10 cellular contexts compared by ENCODE assay signal in genomic region chr3:138781012-138781470, GRCh38. TPM values are rescaled to one million over a fixed set of nuclear protein-coding genes. Genes with fewer than 3 reads are reported as not detected.
DNase-seq lines count a peak whose midpoint lies in the region; ATAC-seq, FAIRE-seq and TF ChIP-seq lines count a peak whose summit lies in the region.
"Had no signal": no experiment of that assay in that cellular context is flagged by ENCODE, and none has a peak within 500 bp of the region (broad histone marks: within the 10 kb centered on the region; RNA-seq: fewer than 3 reads in every experiment).

No MANE protein-coding gene starts in this region.

- peak overlapping the region; percentile 74 for H3K27ac ChIP-seq in CD4-positive, alpha-beta T cell (ENCODE audit: low read depth, low read length)
- H3K27ac ChIP-seq in effector memory CD4-positive, alpha-beta T cell (ENCODE audit: insufficient read depth, low read length, poor library complexity, severe bottlenecking), result peak overlapping the region; percentile 74

- peaks cover 46% of the 10 kb centered on the region for H3K4me1 Mint-ChIP-seq in CD4-positive, alpha-beta T cell (ENCODE audit: low read depth)

- no peaks in the 10 kb centered on the region for H3K36me3 ChIP-seq in effector memory CD4-positive, alpha-beta T cell (ENCODE audit: control insufficient read depth, insufficient read depth, low read length)

- H3K9me3 ChIP-seq in CD4-positive, alpha-beta T cell (ENCODE audit: control insufficient read depth, low read length), result no peaks in the 10 kb centered on the region
- H3K9me3 ChIP-seq in effector memory CD4-positive, alpha-beta T cell (ENCODE audit: control insufficient read depth, low read length), result no peaks in the 10 kb centered on the region

- CTCF ChIA-PET in CD4-positive, alpha-beta T cell (lab: Charles Lee), result interaction anchor here (1.2 to 3.3 kb wide), 2 partner anchors 12 to 135 kb away, joined by 3 to 15 read pairs; no protein-coding TSS in a partner anchor

- peak; percentile 98 for ATAC-seq in CD4-positive, alpha-beta T cell (ENCODE audit: poor library complexity)
- peak; percentile 82 for ATAC-seq in HG02678 (IDR thresholded peaks at IDR 0.05; ENCODE audit: unreplicated experiment)
- no peak for ATAC-seq in HG02840 (IDR thresholded peaks at IDR 0.05; ENCODE audit: low FRiP score, unreplicated experiment)
- no peak for ATAC-seq in sciatic nerve

- no peak for TF ChIP-seq POLR2A in H54 (IDR thresholded peaks at IDR 0.05; ENCODE audit: low read depth, low read length)

- H3K27me3 ChIP-seq in CD4-positive, alpha-beta T cell (ENCODE audit: control insufficient read depth, insufficient read depth, low read length), result no peaks in the 10 kb centered on the region
- no peaks in the 10 kb centered on the region for H3K27me3 ChIP-seq in effector memory CD4-positive, alpha-beta T cell (replicated peaks; ENCODE audit: control insufficient read depth, insufficient read depth, low read length, poor library complexity, severe bottlenecking)

- no peaks in the 10 kb centered on the region for H3K9me3 Mint-ChIP-seq in CD4-positive, alpha-beta T cell

- peak overlapping the region; percentile 39 for H3K4me3 Mint-ChIP-seq in CD4-positive, alpha-beta T cell
- H3K4me3 Mint-ChIP-seq: B cell had no signal

- peak overlapping the region; percentile 87 for H3K27ac Mint-ChIP-seq in CD4-positive, alpha-beta T cell
- H3K27ac Mint-ChIP-seq: B cell had no signal

- intact Hi-C loops in CD4-positive, alpha-beta T cell (cut with DNase I, micrococcal nuclease), result loop anchor here in 1 of 2 experiments (2.0 kb wide), 1 partner anchor 54 kb away; the partner anchor contains the start of gene PIK3CB
- intact Hi-C loops in sciatic nerve (cut with DNase I), result no loop called here

- POLR2A ChIA-PET in CD4-positive, alpha-beta T cell (lab: Charles Lee), result interaction anchor here (0.7 to 1.9 kb wide), 9 partner anchors 12 to 186 kb away, joined by 3 to 8 read pairs (median 4); partner anchors contain the start of gene CEP70

- peak; percentile 32 to 66 (median 44) for DNase-seq in CD4-positive, alpha-beta T cell
- DNase-seq in activated CD4-positive, alpha-beta T cell treated with anti-CD3 and anti-CD28 coated beads for 48 hours, result peak; percentile 35
- DNase-seq in effector memory CD4-positive, alpha-beta T cell, result peak; percentile 49 to 62 (median 58)
- DNase-seq in SKM-1 treated with dmso at 0.1 percent for 144 hours (lab: John Stamatoyannopoulos, UW; ENCODE audit: unreplicated experiment) (no peak), H54 (ENCODE audit: insufficient read length, low spot score) (no peak), sciatic nerve (ENCODE audit: low spot score) (no peak)
- DNase-seq: IMR-90 had no signal

- TF ChIP-seq CTCF in CD4-positive, alpha-beta T cell (IDR thresholded peaks at IDR 0.05), result no peak

- H3K4me1 ChIP-seq in effector memory CD4-positive, alpha-beta T cell (ENCODE audit: control insufficient read depth, insufficient read depth, low read length, poor library complexity, severe bottlenecking), result peaks cover 10% of the 10 kb centered on the region

- FAIRE-seq in H54 (lab: Jason Lieb, UNC), result no peak

- peaks cover 24% of the 10 kb centered on the region for H3K36me3 Mint-ChIP-seq in CD4-positive, alpha-beta T cell (ENCODE audit: low read depth)

- H3K27me3 Mint-ChIP-seq in CD4-positive, alpha-beta T cell, result no peaks in the 10 kb centered on the region
- H3K27me3 Mint-ChIP-seq: B cell had no signal

- peak overlapping the region; percentile 17 for H3K4me3 ChIP-seq in effector memory CD4-positive, alpha-beta T cell (ENCODE audit: insufficient read depth, low read depth, low read length, poor library complexity, severe bottlenecking)

RNA-seq across cellular contexts. Expression of gene PIK3CB, which starts 53.7 kb away (rescaled TPM):
- 10 to 100 TPM; 23.0 to 26.4 TPM for total RNA-seq in CD4-positive, alpha-beta T cell
- 28.8 TPM for total RNA-seq in sciatic nerve

Comparison
In these comparisons a context has a peak if more than half of its experiments do, and no peak if none do; other contexts are left out.
1. ATAC-seq: peak in CD4-positive, alpha-beta T cell (single experiment) and HG02678 (single experiment); none in HG02840 (single experiment) and sciatic nerve (single experiment).
2. DNase-seq: peak in CD4-positive, alpha-beta T cell (10 of 10), activated CD4-positive, alpha-beta T cell treated with anti-CD3 and anti-CD28 coated beads for 48 hours (single experiment) and effector memory CD4-positive, alpha-beta T cell (3 of 3); none in SKM-1 treated with dmso at 0.1 percent for 144 hours (single experiment), H54 (single experiment) and sciatic nerve (single experiment).